Comparison of ENCODE assay signal across 21 cellular contexts in genomic region chr5:152309926-152310450, GRCh38.
"Had no signal": no experiment of that assay in that cellular context is flagged by ENCODE, and none has a peak within 500 bp of the region (broad histone marks: within the 10 kb centered on the region; RNA-seq: fewer than 3 reads in every experiment).

No MANE protein-coding gene starts in this region.

- DNase-seq: activated CD4-positive, alpha-beta memory T cell treated with anti-CD3 and anti-CD28 coated beads for 36 hours; activated CD4-positive, alpha-beta T cell treated with anti-CD3 and anti-CD28 coated beads, Interleukin-2, amount 10 ng/mL, durations not matched to agents 7 days and 5 days; activated CD4-positive, CD25-positive, alpha-beta regulatory T cell; activated CD8-positive, alpha-beta memory T cell treated with anti-CD3 and anti-CD28 coated beads for 24 hours; activated gamma-delta T cell; activated naive CD4-positive, alpha-beta T cell treated with anti-CD3 and anti-CD28 coated beads, Interleukin-2, amount 10 ng/mL, durations not matched to agents 7 days and 5 days; activated naive CD8-positive, alpha-beta T cell treated with anti-CD3 and anti-CD28 coated beads for 36 hours; activated T-cell treated with anti-CD3 and anti-CD28 coated beads, Interleukin-2, amount 50 U/mL, for 48 hours; brain microvascular endothelial cell; KG1; NCI-H1048; NCI-H146; NCI-H187 treated with DMSO at 0.1 percent for 48 hours; NCI-H2081 treated with DMSO at 0.1 percent for 48 hours; NCI-H446; NCI-H526; NCI-H774; PC-9; SHP77 treated with DMSO at 0.1 percent for 48 hours had no signal

- H3K27ac ChIP-seq: brain microvascular endothelial cell, cardiac muscle cell, PC-9 had no signal

- ATAC-seq: activated T-helper 17 cell treated with anti-CD3 and anti-CD28 coated beads, Interleukin-2, amount 50 U/mL, for 72 hours had no signal

- H3K4me3 ChIP-seq: cardiac muscle cell, PC-9 had no signal

- H3K27me3 ChIP-seq: brain microvascular endothelial cell, cardiac muscle cell had no signal

- H2AFZ ChIP-seq: PC-9 had no signal

- H3K4me2 ChIP-seq: PC-9 had no signal

- H3K36me3 ChIP-seq: brain microvascular endothelial cell, cardiac muscle cell had no signal
